Comparison of ENCODE assay signal across 22 cellular contexts in the genomic region with DNA sequence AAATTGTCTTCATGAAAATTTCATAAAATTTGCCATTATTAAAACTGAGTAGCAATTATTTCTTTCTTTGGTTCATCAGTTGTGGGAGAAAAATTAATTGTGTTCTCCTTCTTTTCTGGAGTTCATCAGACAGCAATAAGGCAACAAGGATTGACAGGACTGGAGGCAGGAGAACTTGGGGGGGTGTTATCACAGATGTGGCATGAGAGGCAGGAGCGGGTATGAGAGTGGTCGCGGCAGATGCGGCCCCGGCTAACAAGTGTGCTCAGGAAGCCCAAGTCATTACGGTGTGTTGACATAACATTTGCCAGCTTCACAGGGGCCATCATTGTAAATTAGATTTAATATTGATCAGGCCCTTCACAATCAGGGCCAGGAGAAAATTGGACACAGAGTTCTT.
A peak's percentile ranks its signal among the peaks of the same experiment; 100 is the strongest.
DNase-seq lines count a peak whose midpoint lies in the region; ATAC-seq and TF ChIP-seq lines count a peak whose summit lies in the region.
"Had no signal": no experiment of that assay in that cellular context is flagged by ENCODE, and none has a peak within 500 bp of the region (broad histone marks: within the 10 kb centered on the region; RNA-seq: fewer than 3 reads in every experiment).

No MANE protein-coding gene starts in this region.

- DNase-seq in NCI-H1105 (lab: John Stamatoyannopoulos, UW) (peak; percentile 5), NCI-H1105 treated with DMSO at 0.1 percent for 48 hours (lab: John Stamatoyannopoulos, UW) (no peak), GM23338 (ENCODE audit: low spot score) (no peak), NCI-H748 (lab: John Stamatoyannopoulos, UW; ENCODE audit: unreplicated experiment) (peak; percentile 79), nephron progenitor cell (no peak), UCSD-AML1 (lab: John Stamatoyannopoulos, UW; ENCODE audit: unreplicated experiment) (no peak), superior temporal gyrus (ENCODE audit: extremely low spot score) (no peak)
- no peak for DNase-seq in activated CD8-positive, alpha-beta memory T cell treated with anti-CD3 and anti-CD28 coated beads for 24 hours
- DNase-seq: ACHN; CD4-positive, alpha-beta T cell; COR-L47; DMS79; Karpas-422; NCI-H187 treated with DMSO at 0.1 percent for 48 hours; NCI-H226; NCI-H82; SW 1271; T-helper 17 cell had no signal

- no peak overlapping the region for H3K27ac Mint-ChIP-seq in GM23338
- peak overlapping the region; percentile 78 for H3K27ac Mint-ChIP-seq in nephron progenitor cell
- H3K27ac Mint-ChIP-seq: CD4-positive, alpha-beta T cell; T-helper 17 cell had no signal

- H3K4me1 Mint-ChIP-seq in GM23338, result peaks cover 14% of the 10 kb centered on the region
- peaks cover 41% of the 10 kb centered on the region for H3K4me1 Mint-ChIP-seq in nephron progenitor cell
- H3K4me1 Mint-ChIP-seq: T-helper 17 cell had no signal

- H3K4me3 Mint-ChIP-seq in GM23338, result no peak overlapping the region
- H3K4me3 Mint-ChIP-seq in nephron progenitor cell, result no peak overlapping the region
- H3K4me3 Mint-ChIP-seq: CD4-positive, alpha-beta T cell; T-helper 17 cell had no signal

- H3K9me3 Mint-ChIP-seq in GM23338 (peaks cover 6% of the 10 kb centered on the region; the same call in 2 of the 3 replicates), nephron progenitor cell (peaks cover 39% of the 10 kb centered on the region)

- H3K4me2 ChIP-seq in GM23338, result no peak overlapping the region
- H3K4me2 ChIP-seq: BLaER1 had no signal

- H3K27me3 Mint-ChIP-seq in GM23338 (ENCODE audit: insufficient read depth, low read depth, poor library complexity), result no peaks in the 10 kb centered on the region
- H3K27me3 Mint-ChIP-seq in nephron progenitor cell (ENCODE audit: low read depth, poor library complexity), result peaks cover 9% of the 10 kb centered on the region
- H3K27me3 Mint-ChIP-seq: CD4-positive, alpha-beta T cell; T-helper 17 cell had no signal

- peak overlapping the region; percentile 52; the same call in 1 of the 2 replicates for H2AFZ ChIP-seq in GM23338

- H3K27ac ChIP-seq in GM23338 (ENCODE audit: low read depth), result no peak overlapping the region
- H3K27ac ChIP-seq: 22Rv1, BLaER1, SJSA1 had no signal

- peaks cover 6% of the 10 kb centered on the region; the same call in 1 of the 2 replicates for H3K4me1 ChIP-seq in GM23338 (ENCODE audit: insufficient read depth)
- H3K4me1 ChIP-seq: SJSA1 had no signal

- H3K9me2 ChIP-seq in GM23338 (ENCODE audit: insufficient read depth), result no peaks in the 10 kb centered on the region; the same call in 1 of the 2 replicates

- H4K20me1 ChIP-seq in GM23338 (replicated peaks; ENCODE audit: insufficient read depth), result no peaks in the 10 kb centered on the region
- H4K20me1 ChIP-seq: BLaER1 had no signal

- no peaks in the 10 kb centered on the region for H3K27me3 ChIP-seq in GM23338 (ENCODE audit: insufficient read depth)
- H3K27me3 ChIP-seq: BLaER1, SJSA1 had no signal

- H3F3A ChIP-seq in GM23338 (replicated peaks; ENCODE audit: low read depth), result no peaks in the 10 kb centered on the region

- H3K4me3 ChIP-seq in GM23338, result no peak overlapping the region
- H3K4me3 ChIP-seq: BLaER1, SJSA1 had no signal

- H3K79me2 ChIP-seq in GM23338 (replicated peaks; ENCODE audit: insufficient read depth), result no peaks in the 10 kb centered on the region

- TF ChIP-seq CTCF in GM23338 (conservative IDR thresholded peaks at IDR 0.05; ENCODE audit: low read depth in 2 of 2) (no peak), nephron progenitor cell (IDR thresholded peaks at IDR 0.05) (no peak)

- ATAC-seq in GM23338, result no peak
- ATAC-seq: Right ventricle myocardium inferior, T-helper 17 cell had no signal

- H3K36me3 ChIP-seq in GM23338 (ENCODE audit: insufficient read depth), result no peaks in the 10 kb centered on the region
- H3K36me3 ChIP-seq: BLaER1, SJSA1 had no signal

- H3K36me3 Mint-ChIP-seq in GM23338 (ENCODE audit: low read depth), result no peaks in the 10 kb centered on the region
- peaks cover 8% of the 10 kb centered on the region for H3K36me3 Mint-ChIP-seq in nephron progenitor cell (ENCODE audit: low read depth)

TF ChIP-seq in GM23338, 12 proteins besides CTCF, POLR2A, EP300 and RAD21 (continues in another document):
- TF ChIP-seq CREB1 (CRISPR knock-in tag; IDR thresholded peaks at IDR 0.05; ENCODE audit: low read depth), result no peak
- TF ChIP-seq ZNF331 (CRISPR knock-in tag; IDR thresholded peaks at IDR 0.05; ENCODE audit: low read depth), result no peak
- TF ChIP-seq, protein P1, sequence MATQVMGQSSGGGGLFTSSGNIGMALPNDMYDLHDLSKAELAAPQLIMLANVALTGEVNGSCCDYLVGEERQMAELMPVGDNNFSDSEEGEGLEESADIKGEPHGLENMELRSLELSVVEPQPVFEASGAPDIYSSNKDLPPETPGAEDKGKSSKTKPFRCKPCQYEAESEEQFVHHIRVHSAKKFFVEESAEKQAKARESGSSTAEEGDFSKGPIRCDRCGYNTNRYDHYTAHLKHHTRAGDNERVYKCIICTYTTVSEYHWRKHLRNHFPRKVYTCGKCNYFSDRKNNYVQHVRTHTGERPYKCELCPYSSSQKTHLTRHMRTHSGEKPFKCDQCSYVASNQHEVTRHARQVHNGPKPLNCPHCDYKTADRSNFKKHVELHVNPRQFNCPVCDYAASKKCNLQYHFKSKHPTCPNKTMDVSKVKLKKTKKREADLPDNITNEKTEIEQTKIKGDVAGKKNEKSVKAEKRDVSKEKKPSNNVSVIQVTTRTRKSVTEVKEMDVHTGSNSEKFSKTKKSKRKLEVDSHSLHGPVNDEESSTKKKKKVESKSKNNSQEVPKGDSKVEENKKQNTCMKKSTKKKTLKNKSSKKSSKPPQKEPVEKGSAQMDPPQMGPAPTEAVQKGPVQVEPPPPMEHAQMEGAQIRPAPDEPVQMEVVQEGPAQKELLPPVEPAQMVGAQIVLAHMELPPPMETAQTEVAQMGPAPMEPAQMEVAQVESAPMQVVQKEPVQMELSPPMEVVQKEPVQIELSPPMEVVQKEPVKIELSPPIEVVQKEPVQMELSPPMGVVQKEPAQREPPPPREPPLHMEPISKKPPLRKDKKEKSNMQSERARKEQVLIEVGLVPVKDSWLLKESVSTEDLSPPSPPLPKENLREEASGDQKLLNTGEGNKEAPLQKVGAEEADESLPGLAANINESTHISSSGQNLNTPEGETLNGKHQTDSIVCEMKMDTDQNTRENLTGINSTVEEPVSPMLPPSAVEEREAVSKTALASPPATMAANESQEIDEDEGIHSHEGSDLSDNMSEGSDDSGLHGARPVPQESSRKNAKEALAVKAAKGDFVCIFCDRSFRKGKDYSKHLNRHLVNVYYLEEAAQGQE (IDR thresholded peaks at IDR 0.05; ENCODE audit: unreplicated experiment), result no peak
- no peak for TF ChIP-seq NANOG (IDR thresholded peaks at IDR 0.05; ENCODE audit: borderline replicate concordance)
- TF ChIP-seq ZNF114 (CRISPR knock-in tag; IDR thresholded peaks at IDR 0.05), result no peak
- TF ChIP-seq JUNB (IDR thresholded peaks at IDR 0.05; ENCODE audit: unreplicated experiment), result no peak
- TF ChIP-seq ETS1 (IDR thresholded peaks at IDR 0.05), result no peak

Comparison
In these comparisons a context has a peak if more than half of its experiments do, and no peak if none do; other contexts are left out.
1. DNase-seq: peak in NCI-H1105 (single experiment) and NCI-H748 (single experiment); none in NCI-H1105 treated with DMSO at 0.1 percent for 48 hours (single experiment), GM23338 (single experiment), nephron progenitor cell (single experiment), activated CD8-positive, alpha-beta memory T cell treated with anti-CD3 and anti-CD28 coated beads for 24 hours (single experiment), UCSD-AML1 (single experiment) and superior temporal gyrus (single experiment).